20 cellular contexts compared by ENCODE assay signal in the genomic region with DNA sequence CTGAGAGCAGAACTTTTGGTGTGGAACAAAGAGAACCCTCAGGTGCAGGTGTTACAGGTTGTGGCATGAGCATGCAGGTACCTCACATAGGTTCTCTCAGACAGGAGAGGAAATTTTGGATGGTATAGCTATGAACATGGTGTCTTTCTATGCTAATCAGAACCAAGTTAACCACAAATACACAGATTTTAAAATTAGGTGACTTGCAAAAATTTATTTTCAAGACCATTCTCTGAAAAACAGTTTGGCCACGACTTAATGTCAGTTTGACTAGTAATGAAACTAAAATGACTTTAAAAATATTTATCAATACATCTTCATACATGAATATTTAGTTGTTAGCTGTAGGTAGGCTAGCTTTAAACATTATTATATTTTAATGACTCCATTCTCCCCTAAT.
A peak's percentile ranks its signal among the peaks of the same experiment; 100 is the strongest.
DNase-seq lines count a peak whose midpoint lies in the region; TF ChIP-seq lines count a peak whose summit lies in the region.
"Had no signal": no experiment of that assay in that cellular context is flagged by ENCODE, and none has a peak within 500 bp of the region (broad histone marks: within the 10 kb centered on the region; RNA-seq: fewer than 3 reads in every experiment).

No MANE protein-coding gene starts in this region.

- H4K20me1 ChIP-seq in H9 (ENCODE audit: control insufficient read depth, insufficient read depth, insufficient read length): no peaks in the 10 kb centered on the region

- POLR2A ChIA-PET in CD8-positive, alpha-beta memory T cell (lab: Charles Lee): no interaction called here

- H3K36me3 Mint-ChIP-seq in CD8-positive, alpha-beta memory T cell: peaks cover 0 to 5% (median 4%) of the 10 kb centered on the region in 3 donors
- H3K36me3 Mint-ChIP-seq in H9 (ENCODE audit: insufficient read depth in 1 of 3, low read depth in 3 of 3) (no peaks in the 10 kb centered on the region), glutamatergic neuron (ENCODE audit: unreplicated experiment) (peaks cover 5% of the 10 kb centered on the region)
- H3K36me3 Mint-ChIP-seq in T-helper 2 cell treated with Interferon-gamma antibody and Interleukin-4, amounts not matched to agents 5 μg/mL and 100 μg/mL, for 36 hours (ENCODE audit: low read depth): no peaks in the 10 kb centered on the region
- H3K36me3 Mint-ChIP-seq: CD8-positive, alpha-beta T cell had no signal

- peak overlapping the region in 6 of 7 donors; percentile 30 to 64 (median 46) for H3K4me3 Mint-ChIP-seq in CD8-positive, alpha-beta memory T cell
- H3K4me3 Mint-ChIP-seq in H9 (no peak overlapping the region), glutamatergic neuron (ENCODE audit: unreplicated experiment) (no peak overlapping the region)
- peak overlapping the region; percentile 12 for H3K4me3 Mint-ChIP-seq in T-helper 2 cell treated with Interferon-gamma antibody and Interleukin-4, amounts not matched to agents 5 μg/mL and 100 μg/mL, for 36 hours
- H3K4me3 Mint-ChIP-seq: CD8-positive, alpha-beta T cell had no signal

- no peak overlapping the region for H3K9ac ChIP-seq in H9 (ENCODE audit: extremely low read depth, insufficient read length, low read length)
- H3K9ac ChIP-seq: GM23248 had no signal

- H3K27me3 Mint-ChIP-seq in CD8-positive, alpha-beta memory T cell: no peaks in the 10 kb centered on the region
- H3K27me3 Mint-ChIP-seq in H9 (ENCODE audit: low read depth): no peaks in the 10 kb centered on the region
- H3K27me3 Mint-ChIP-seq in T-helper 2 cell treated with Interferon-gamma antibody and Interleukin-4, amounts not matched to agents 5 μg/mL and 100 μg/mL, for 36 hours (ENCODE audit: low read depth): no peaks in the 10 kb centered on the region
- peaks cover 6% of the 10 kb centered on the region for H3K27me3 Mint-ChIP-seq in glutamatergic neuron (ENCODE audit: unreplicated experiment)

- H3K9me3 Mint-ChIP-seq in CD8-positive, alpha-beta memory T cell: no peaks in the 10 kb centered on the region
- H3K9me3 Mint-ChIP-seq in H9 (no peaks in the 10 kb centered on the region), glutamatergic neuron (ENCODE audit: unreplicated experiment) (peaks cover 10% of the 10 kb centered on the region)
- H3K9me3 Mint-ChIP-seq in T-helper 2 cell treated with Interferon-gamma antibody and Interleukin-4, amounts not matched to agents 5 μg/mL and 100 μg/mL, for 36 hours: no peaks in the 10 kb centered on the region
- H3K9me3 Mint-ChIP-seq: CD8-positive, alpha-beta T cell had no signal

- H2BK15ac ChIP-seq in H9 (ENCODE audit: low read depth, low read length): no peak overlapping the region

- peaks cover 19 to 36% (median 25%) of the 10 kb centered on the region in 3 donors for H3K4me1 Mint-ChIP-seq in CD8-positive, alpha-beta memory T cell
- peaks cover 15 to 27% of the 10 kb centered on the region in 2 experiments for H3K4me1 Mint-ChIP-seq in H9
- H3K4me1 Mint-ChIP-seq in T-helper 2 cell treated with Interferon-gamma antibody and Interleukin-4, amounts not matched to agents 5 μg/mL and 100 μg/mL, for 36 hours (ENCODE audit: low read depth): peaks cover 8% of the 10 kb centered on the region
- peaks cover 61% of the 10 kb centered on the region for H3K4me1 Mint-ChIP-seq in glutamatergic neuron (ENCODE audit: low read depth, unreplicated experiment)

- H4K5ac ChIP-seq in H9 (ENCODE audit: insufficient read length, low read depth, low read length): no peak overlapping the region

- H2BK20ac ChIP-seq in H9 (ENCODE audit: low read depth, low read length, poor library complexity, severe bottlenecking): no peak overlapping the region

- no peak overlapping the region for H2BK5ac ChIP-seq in H9 (ENCODE audit: insufficient read length, low read length)

- H3K18ac ChIP-seq in H9 (ENCODE audit: insufficient read length, low read depth, low read length): no peak overlapping the region

- no peak overlapping the region for H2AFZ ChIP-seq in H9 (ENCODE audit: low read length)
- H2AFZ ChIP-seq: GM23248 had no signal

- no peak overlapping the region for H2BK120ac ChIP-seq in H9 (ENCODE audit: low read depth, low read length, poor library complexity, severe bottlenecking)

- no peak for DNase-seq in CD8-positive, alpha-beta memory T cell
- no peak for DNase-seq in H9
- DNase-seq in T-helper 2 cell treated with Interferon-gamma antibody and Interleukin-4, amounts not matched to agents 5 μg/mL and 100 μg/mL, for 36 hours (ENCODE audit: low spot score): no peak
- no peak for DNase-seq in glutamatergic neuron
- DNase-seq in NCI-H1105 treated with DMSO at 0.1 percent for 48 hours (lab: John Stamatoyannopoulos, UW): no peak
- no peak for DNase-seq in COLO829 (ENCODE audit: low spot score)
- no peak for DNase-seq in AML-193 (lab: John Stamatoyannopoulos, UW)
- DNase-seq: CD8-positive, alpha-beta T cell; DMS79 treated with DMSO at 0.1 percent for 48 hours; GDM1; GM23248; KG1; MM.1S; NCI-H1105; NCI-H1694 treated with DMSO at 0.1 percent for 48 hours; NCI-H2107; NCI-H226; NCI-H526 treated with DMSO at 0.1 percent for 48 hours; NK-92 treated with Interleukin-12 subunit alpha and Interleukin-12 subunit beta, amount 100 ng/mL, for 24 hours had no signal

- H3K23ac ChIP-seq in H9 (ENCODE audit: insufficient read length, low read depth, low read length): no peak overlapping the region

- H3K36me3 ChIP-seq in CD8-positive, alpha-beta memory T cell (ENCODE audit: insufficient read depth, low read length): no peaks in the 10 kb centered on the region
- H3K36me3 ChIP-seq: SJSA1 had no signal

- H4K8ac ChIP-seq in H9 (replicated peaks; ENCODE audit: insufficient read length, low read depth, low read length): no peak overlapping the region

- H3K56ac ChIP-seq in H9 (ENCODE audit: insufficient read length, low read depth, low read length): no peak overlapping the region

- no peak overlapping the region for H3K4ac ChIP-seq in H9 (ENCODE audit: low read depth, low read length)

- H3K27me3 ChIP-seq in CD8-positive, alpha-beta memory T cell (ENCODE audit: insufficient read depth, low read length, poor library complexity, severe bottlenecking): no peaks in the 10 kb centered on the region
- H3K27me3 ChIP-seq in H9 (ENCODE audit: insufficient read depth, low read length): no peaks in the 10 kb centered on the region
- H3K27me3 ChIP-seq: SJSA1 had no signal

- no peak overlapping the region for H3T11ph ChIP-seq in H9 (ENCODE audit: low read length)

- H3K14ac ChIP-seq in H9 (ENCODE audit: insufficient read depth, low read length): no peak overlapping the region

- H3K27ac ChIP-seq in CD8-positive, alpha-beta memory T cell (ENCODE audit: low read depth, low read length): no peak overlapping the region
- no peak overlapping the region for H3K27ac ChIP-seq in H9 (ENCODE audit: insufficient read length, low read depth, low read length)
- H3K27ac ChIP-seq: GM23248, SJSA1 had no signal

- no peaks in the 10 kb centered on the region for H3K9me3 ChIP-seq in CD8-positive, alpha-beta memory T cell (ENCODE audit: low read length)
- H3K9me3 ChIP-seq in H9 (ENCODE audit: control insufficient read depth, low read depth, low read length): no peaks in the 10 kb centered on the region
- H3K9me3 ChIP-seq: SJSA1 had no signal

- WGBS in H9 (ENCODE audit: extremely low coverage, insufficient read length, low lambda C conversion rate): no CpG with 5 or more reads among the region's 1 CpG

- CTCF ChIA-PET in CD8-positive, alpha-beta memory T cell (lab: Charles Lee): no interaction called here

- H3K79me1 ChIP-seq in H9 (ENCODE audit: insufficient read depth, low read depth, low read length, poor library complexity, severe bottlenecking): no peaks in the 10 kb centered on the region

- H3K27ac Mint-ChIP-seq in CD8-positive, alpha-beta memory T cell: peak overlapping the region in 3 of 8 donors; percentile 18 to 88 (median 29)
- H3K27ac Mint-ChIP-seq in H9 (peak overlapping the region; percentile 65 to 91 (median 90); a peak in 4 of 7 replicates), glutamatergic neuron (ENCODE audit: unreplicated experiment) (peak overlapping the region; percentile 53)
- H3K27ac Mint-ChIP-seq in T-helper 2 cell treated with Interferon-gamma antibody and Interleukin-4, amounts not matched to agents 5 μg/mL and 100 μg/mL, for 36 hours: no peak overlapping the region
- H3K27ac Mint-ChIP-seq: CD8-positive, alpha-beta T cell had no signal

- no peak overlapping the region for H4K91ac ChIP-seq in H9 (ENCODE audit: insufficient read length, low read depth, low read length)

- H3K4me1 ChIP-seq in CD8-positive, alpha-beta memory T cell (ENCODE audit: insufficient read depth, low read length): no peaks in the 10 kb centered on the region
- no peaks in the 10 kb centered on the region; the same call in 1 of the 2 replicates for H3K4me1 ChIP-seq in H9 (ENCODE audit: insufficient read depth, low read length)
- H3K4me1 ChIP-seq: SJSA1 had no signal

- H3K4me2 ChIP-seq in H9 (ENCODE audit: insufficient read depth, insufficient read length, low read length): no peak overlapping the region

- TF ChIP-seq CTCF in H9 (conservative IDR thresholded peaks at IDR 0.05): no peak
- no peak for TF ChIP-seq CTCF in glutamatergic neuron (IDR thresholded peaks at IDR 0.05; ENCODE audit: partially characterized antibody, unreplicated experiment)

- H2BK12ac ChIP-seq in H9 (ENCODE audit: insufficient read length, low read depth, low read length): no peak overlapping the region

- H3K4me3 ChIP-seq in CD8-positive, alpha-beta memory T cell (ENCODE audit: low read length): no peak overlapping the region
- H3K4me3 ChIP-seq: GM23248, SJSA1 had no signal

- no peaks in the 10 kb centered on the region for H3K79me2 ChIP-seq in H9 (ENCODE audit: insufficient read depth, low read length)

- H2AK5ac ChIP-seq in H9 (ENCODE audit: insufficient read length, low read length): no peak overlapping the region

- H3K23me2 ChIP-seq in H9 (ENCODE audit: insufficient read length, low read depth, low read length, poor library complexity, severe bottlenecking): no peaks in the 10 kb centered on the region

Comparison
In these comparisons a context has a peak if more than half of its experiments do, and no peak if none do; other contexts are left out.
1. H3K4me3 Mint-ChIP-seq: peak in CD8-positive, alpha-beta memory T cell (6 of 7) and T-helper 2 cell treated with Interferon-gamma antibody and Interleukin-4, amounts not matched to agents 5 μg/mL and 100 μg/mL, for 36 hours (single experiment); none in H9 (0 of 2) and glutamatergic neuron (single experiment).